In the genomic region with DNA sequence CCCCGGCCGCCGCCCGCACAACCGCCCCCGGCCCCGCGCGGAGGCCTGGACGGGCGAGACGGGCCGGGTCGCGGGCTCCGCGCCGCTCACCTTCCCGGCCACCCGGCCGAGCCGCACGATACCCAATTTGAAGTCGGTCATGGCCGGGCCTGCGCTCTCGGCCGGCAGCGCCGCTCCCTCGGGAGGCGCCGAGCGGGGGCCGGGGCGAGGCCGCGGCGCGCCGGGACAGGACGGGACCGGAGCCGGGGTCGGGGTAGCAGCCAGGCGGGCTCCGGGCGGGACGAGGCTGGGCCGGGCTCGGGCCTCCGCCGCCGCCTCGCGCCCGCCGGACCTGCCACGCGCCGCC, we compare ENCODE assay signal across 8 cellular contexts. TPM values are rescaled to one million over a fixed set of nuclear protein-coding genes. Genes with fewer than 3 reads are reported as not detected.
DNase-seq lines count a peak whose midpoint lies in the region; ATAC-seq, FAIRE-seq and TF ChIP-seq lines count a peak whose summit lies in the region.

No MANE protein-coding gene starts in this region.

- intact Hi-C loops in left ventricle myocardium inferior (cut with micrococcal nuclease), result no loop called here
- intact Hi-C loops in left ventricle myocardium superior (cut with micrococcal nuclease), result no loop called here
- intact Hi-C loops in vagina (cut with DNase I), result loop anchor here (1.0 kb wide), 1 partner anchor 30 kb away; no protein-coding TSS in a partner anchor
- intact Hi-C loops in adrenal gland (cut with DNase I), result no loop called here

- H3K4me3 ChIP-seq in left ventricle myocardium inferior (peak overlapping the region; percentile 90), SK-N-MC (peak overlapping the region; percentile 90), kidney epithelial cell (ENCODE audit: low read depth, low read length) (peak overlapping the region; percentile 59), vagina (peak overlapping the region; percentile 68 to 70), adrenal gland (peak overlapping the region in 2 of 4 donors; percentile 18 to 85)

- WGBS in adrenal gland, 4 donors, result 0 to 1% methylated on average over 39 to 60 of the region's 61 CpGs; no CpG with 5 or more reads in 2 of the 4 donors

- H3K27me3 ChIP-seq in left ventricle myocardium inferior (ENCODE audit: low read depth) (no peaks in the 10 kb centered on the region), kidney epithelial cell (ENCODE audit: control insufficient read depth, insufficient read depth, low read length) (no peaks in the 10 kb centered on the region), vagina (no peaks in the 10 kb centered on the region), adrenal gland (no peaks in the 10 kb centered on the region)

- peaks cover 19% of the 10 kb centered on the region for H3K4me1 ChIP-seq in left ventricle myocardium inferior
- H3K4me1 ChIP-seq in vagina, result peaks cover 28% of the 10 kb centered on the region
- peaks cover 7 to 16% of the 10 kb centered on the region in 2 donors for H3K4me1 ChIP-seq in adrenal gland (replicated peaks in 1 of 2)

- H3K27ac ChIP-seq in left ventricle myocardium inferior (replicated peaks) (no peak overlapping the region), SK-N-MC (no peak overlapping the region), vagina (no peak overlapping the region), adrenal gland (peak overlapping the region in 1 of 5 donors; percentile 83)

- DNase-seq in left ventricle myocardium inferior (no peak), left ventricle myocardium superior (no peak), SK-N-MC (ENCODE audit: low read depth, low spot score) (no peak), kidney epithelial cell (ENCODE audit: low read depth) (no peak), vagina (ENCODE audit: extremely low spot score in 2 of 2) (no peak), NCI-H1694 treated with DMSO at 0.1 percent for 48 hours (lab: John Stamatoyannopoulos, UW) (no peak), H54 (ENCODE audit: insufficient read length, low spot score) (no peak), adrenal gland (no peak)

- H3K9me3 ChIP-seq in left ventricle myocardium inferior (replicated peaks) (no peaks in the 10 kb centered on the region), SK-N-MC (ENCODE audit: low read depth, low read length) (no peaks in the 10 kb centered on the region), vagina (no peaks in the 10 kb centered on the region), adrenal gland (replicated peaks in 1 of 3) (no peaks in the 10 kb centered on the region)

- H3K36me3 ChIP-seq in left ventricle myocardium inferior, result peaks cover 30% of the 10 kb centered on the region
- peaks cover 37% of the 10 kb centered on the region for H3K36me3 ChIP-seq in SK-N-MC (ENCODE audit: insufficient read depth, low read length)
- H3K36me3 ChIP-seq in kidney epithelial cell (ENCODE audit: control insufficient read depth, insufficient read depth, low read length), result peaks cover 2% of the 10 kb centered on the region
- peaks cover 0 to 26% of the 10 kb centered on the region in 2 donors for H3K36me3 ChIP-seq in vagina
- peaks cover 0 to 23% of the 10 kb centered on the region in 2 donors for H3K36me3 ChIP-seq in adrenal gland (replicated peaks in 1 of 2)

- peak overlapping the region; percentile 88 for H3K9ac ChIP-seq in SK-N-MC (ENCODE audit: insufficient read length)

- no peak for FAIRE-seq in H54 (lab: Jason Lieb, UNC)

- TF ChIP-seq CTCF in left ventricle myocardium inferior (IDR thresholded peaks at IDR 0.05; ENCODE audit: borderline replicate concordance) (no peak), kidney epithelial cell (IDR thresholded peaks at IDR 0.05; ENCODE audit: insufficient read depth, low read length, poor library complexity, severe bottlenecking) (no peak), vagina (IDR thresholded peaks at IDR 0.05) (no peak), adrenal gland (IDR thresholded peaks at IDR 0.05) (no peak)

- ATAC-seq in left ventricle myocardium superior, result no peak

- TF ChIP-seq POLR2A in vagina (IDR thresholded peaks at IDR 0.05) (no peak), H54 (IDR thresholded peaks at IDR 0.05; ENCODE audit: low read depth, low read length) (no peak), adrenal gland (IDR thresholded peaks at IDR 0.05) (no peak)

RNA-seq across cellular contexts. Expression of gene ZMYND19, which starts 0.2 kb away (rescaled TPM):
- total RNA-seq in left ventricle myocardium inferior, result 11.6 TPM
- total RNA-seq in left ventricle myocardium superior, result 11.6 TPM
- total RNA-seq in kidney epithelial cell, result 27.1 and 27.6 TPM in 2 replicates
- 10.3 TPM for total RNA-seq in vagina
- total RNA-seq in adrenal gland, result 10 to 100 TPM in 7 of 8 donors, 1 to 10 TPM in 1; 5.2 to 26.2 (median 15.1) TPM
- 10 to 100 TPM in 2 of 3 donors, 1 to 10 TPM in 1; 7.9 to 33.5 (median 33.2) TPM for polyA plus RNA-seq in adrenal gland

RNA-seq across cellular contexts. Expression of gene DPH7, which starts 11.4 kb away (rescaled TPM):
- 18.0 TPM for total RNA-seq in left ventricle myocardium inferior
- total RNA-seq in left ventricle myocardium superior, result 21.8 TPM
- total RNA-seq in kidney epithelial cell, result 38.9 and 52.1 TPM in 2 replicates
- 32.9 TPM for total RNA-seq in vagina
- 10 to 100 TPM; 20.0 to 39.4 (median 24.0) TPM for total RNA-seq in adrenal gland
- polyA plus RNA-seq in adrenal gland, result 10 to 100 TPM; 17.2 to 88.3 (median 75.0) TPM

RNA-seq across cellular contexts. Expression of gene ARRDC1, which starts 15.4 kb away (rescaled TPM):
- total RNA-seq in left ventricle myocardium inferior (16.2 TPM), left ventricle myocardium superior (17.3 TPM), kidney epithelial cell (84.2 and 110 TPM in 2 replicates), vagina (114 TPM), adrenal gland (10 to 100 TPM; 19.5 to 59.4 (median 35.7) TPM)
- 100 to 1,000 TPM in 2 of 3 donors, 10 to 100 TPM in 1; 14.1 to 194 (median 125) TPM for polyA plus RNA-seq in adrenal gland

RNA-seq across cellular contexts. Expression of gene EHMT1, which starts 28.7 kb away (rescaled TPM):
- total RNA-seq in left ventricle myocardium inferior (31.3 TPM), left ventricle myocardium superior (37.0 TPM), kidney epithelial cell (59.9 and 70.9 TPM in 2 replicates), vagina (65.8 TPM), adrenal gland (100 to 1,000 TPM in 2 of 8 donors, 10 to 100 TPM in 6; 46.1 to 171 (median 73.8) TPM)
- polyA plus RNA-seq in adrenal gland, result 100 to 1,000 TPM in 1 of 3 donors, 10 to 100 TPM in 2; 42.0 to 107 (median 75.2) TPM

RNA-seq across cellular contexts. Expression of gene MRPL41, which starts 38.4 kb away (rescaled TPM):
- total RNA-seq in left ventricle myocardium inferior, result 233 TPM
- 228 TPM for total RNA-seq in left ventricle myocardium superior
- 77.9 and 83.3 TPM in 2 replicates for total RNA-seq in kidney epithelial cell
- total RNA-seq in vagina, result 83.7 TPM
- 100 to 1,000 TPM in 2 of 8 donors, 10 to 100 TPM in 6; 52.2 to 110 (median 84.6) TPM for total RNA-seq in adrenal gland
- polyA plus RNA-seq in adrenal gland, result 100 to 1,000 TPM in 2 of 3 donors, 1 to 10 TPM in 1; 6.1 to 335 (median 293) TPM
